ENCODE assay signal across 1 cellular context in the genomic region with DNA sequence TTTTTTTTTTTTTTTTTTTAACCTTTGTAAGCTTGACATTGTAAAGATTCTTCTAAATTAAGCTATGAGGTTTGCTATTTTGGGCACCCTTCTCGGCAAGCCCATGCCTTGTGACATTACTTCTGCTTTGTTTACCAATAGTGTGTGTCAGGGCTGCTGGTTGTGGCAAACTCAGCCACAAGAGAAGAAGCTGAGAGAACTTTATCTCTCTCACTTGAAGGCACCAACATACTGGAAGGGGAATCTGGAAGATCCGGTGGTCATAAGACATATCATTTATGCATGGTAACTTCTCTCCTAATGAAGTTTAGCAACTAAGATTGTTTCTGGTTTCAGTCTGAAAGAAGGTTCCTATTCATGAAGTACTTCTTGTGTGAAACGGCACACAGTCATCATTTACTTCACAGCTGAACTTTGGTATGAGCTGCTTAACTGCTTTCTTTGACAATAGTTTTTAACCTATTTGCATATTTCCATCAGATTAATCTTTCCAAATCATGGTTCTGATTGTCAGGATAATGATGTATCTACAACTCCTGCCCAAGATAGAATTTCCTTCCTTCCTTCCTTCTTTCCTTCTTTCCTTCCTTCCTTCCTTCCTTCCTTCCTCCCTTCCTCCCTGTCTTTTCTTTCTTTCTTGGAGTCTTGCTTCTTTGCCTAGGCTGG.
TF ChIP-seq lines count a peak whose summit lies in the region.

No MANE protein-coding gene starts in this region.

TF ChIP-seq in GM12878, 131 proteins besides CTCF, POLR2A, EP300 and RAD21 (continued from another document):
- TF ChIP-seq, protein P1, sequence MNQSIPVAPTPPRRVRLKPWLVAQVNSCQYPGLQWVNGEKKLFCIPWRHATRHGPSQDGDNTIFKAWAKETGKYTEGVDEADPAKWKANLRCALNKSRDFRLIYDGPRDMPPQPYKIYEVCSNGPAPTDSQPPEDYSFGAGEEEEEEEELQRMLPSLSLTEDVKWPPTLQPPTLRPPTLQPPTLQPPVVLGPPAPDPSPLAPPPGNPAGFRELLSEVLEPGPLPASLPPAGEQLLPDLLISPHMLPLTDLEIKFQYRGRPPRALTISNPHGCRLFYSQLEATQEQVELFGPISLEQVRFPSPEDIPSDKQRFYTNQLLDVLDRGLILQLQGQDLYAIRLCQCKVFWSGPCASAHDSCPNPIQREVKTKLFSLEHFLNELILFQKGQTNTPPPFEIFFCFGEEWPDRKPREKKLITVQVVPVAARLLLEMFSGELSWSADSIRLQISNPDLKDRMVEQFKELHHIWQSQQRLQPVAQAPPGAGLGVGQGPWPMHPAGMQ (IDR thresholded peaks at IDR 0.05; ENCODE audit: borderline replicate concordance): peak; percentile 33; the same call in 1 of the 2 replicates
- TF ChIP-seq NFXL1 (IDR thresholded peaks at IDR 0.05; ENCODE audit: borderline replicate concordance): no peak
- TF ChIP-seq, protein P2, sequence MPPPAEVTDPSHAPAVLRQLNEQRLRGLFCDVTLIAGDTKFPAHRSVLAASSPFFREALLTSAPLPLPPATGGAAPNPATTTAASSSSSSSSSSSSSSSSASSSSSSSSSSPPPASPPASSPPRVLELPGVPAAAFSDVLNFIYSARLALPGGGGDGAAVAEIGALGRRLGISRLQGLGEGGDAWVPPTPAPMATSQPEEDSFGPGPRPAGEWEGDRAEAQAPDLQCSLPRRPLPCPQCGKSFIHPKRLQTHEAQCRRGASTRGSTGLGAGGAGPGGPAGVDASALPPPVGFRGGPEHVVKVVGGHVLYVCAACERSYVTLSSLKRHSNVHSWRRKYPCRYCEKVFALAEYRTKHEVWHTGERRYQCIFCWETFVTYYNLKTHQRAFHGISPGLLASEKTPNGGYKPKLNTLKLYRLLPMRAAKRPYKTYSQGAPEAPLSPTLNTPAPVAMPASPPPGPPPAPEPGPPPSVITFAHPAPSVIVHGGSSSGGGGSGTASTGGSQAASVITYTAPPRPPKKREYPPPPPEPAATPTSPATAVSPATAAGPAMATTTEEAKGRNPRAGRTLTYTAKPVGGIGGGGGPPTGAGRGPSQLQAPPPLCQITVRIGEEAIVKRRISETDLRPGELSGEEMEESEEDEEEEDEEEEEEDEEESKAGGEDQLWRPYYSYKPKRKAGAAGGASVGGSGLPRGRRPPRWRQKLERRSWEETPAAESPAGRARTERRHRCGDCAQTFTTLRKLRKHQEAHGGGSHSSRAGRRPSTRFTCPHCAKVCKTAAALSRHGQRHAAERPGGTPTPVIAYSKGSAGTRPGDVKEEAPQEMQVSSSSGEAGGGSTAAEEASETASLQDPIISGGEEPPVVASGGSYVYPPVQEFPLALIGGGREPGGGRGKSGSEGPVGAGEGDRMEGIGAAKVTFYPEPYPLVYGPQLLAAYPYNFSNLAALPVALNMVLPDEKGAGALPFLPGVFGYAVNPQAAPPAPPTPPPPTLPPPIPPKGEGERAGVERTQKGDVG (CRISPR knock-in tag; IDR thresholded peaks at IDR 0.05): no peak
- TF ChIP-seq HDAC2 (IDR thresholded peaks at IDR 0.05): no peak
- no peak; the same call in 1 of the 2 replicates for TF ChIP-seq MTA3 (IDR thresholded peaks at IDR 0.05; ENCODE audit: borderline replicate concordance, low read length)
- TF ChIP-seq, protein P3, sequence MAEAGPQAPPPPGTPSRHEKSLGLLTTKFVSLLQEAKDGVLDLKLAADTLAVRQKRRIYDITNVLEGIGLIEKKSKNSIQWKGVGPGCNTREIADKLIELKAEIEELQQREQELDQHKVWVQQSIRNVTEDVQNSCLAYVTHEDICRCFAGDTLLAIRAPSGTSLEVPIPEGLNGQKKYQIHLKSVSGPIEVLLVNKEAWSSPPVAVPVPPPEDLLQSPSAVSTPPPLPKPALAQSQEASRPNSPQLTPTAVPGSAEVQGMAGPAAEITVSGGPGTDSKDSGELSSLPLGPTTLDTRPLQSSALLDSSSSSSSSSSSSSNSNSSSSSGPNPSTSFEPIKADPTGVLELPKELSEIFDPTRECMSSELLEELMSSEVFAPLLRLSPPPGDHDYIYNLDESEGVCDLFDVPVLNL (IDR thresholded peaks at IDR 0.05; ENCODE audit: low read depth, low read length): no peak
- peak; percentile 24; the same call in 1 of the 2 replicates for TF ChIP-seq BMI1 (IDR thresholded peaks at IDR 0.05; ENCODE audit: borderline replicate concordance)
